8 cellular contexts compared by ENCODE assay signal in the genomic region with DNA sequence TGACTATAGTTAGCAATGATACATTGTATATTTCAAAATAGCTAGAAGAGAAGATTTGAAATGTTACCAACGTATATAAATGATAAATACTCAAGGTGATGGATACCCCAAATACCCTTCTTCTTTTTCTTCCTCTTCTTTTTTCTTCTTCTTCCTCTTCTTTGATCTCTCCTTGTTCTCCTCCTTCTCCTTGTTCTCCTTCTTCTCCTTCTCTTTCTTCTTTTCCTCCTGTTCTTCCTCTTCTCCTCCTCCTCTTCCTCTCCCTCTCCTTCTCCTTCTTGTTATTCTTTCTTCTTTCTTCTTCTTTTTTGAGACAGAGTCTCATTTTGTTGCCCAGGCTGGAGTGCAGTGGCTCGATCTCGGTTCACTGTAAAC. TPM values are rescaled to one million over a fixed set of nuclear protein-coding genes. Genes with fewer than 3 reads are reported as not detected.
DNase-seq lines count a peak whose midpoint lies in the region; ATAC-seq and TF ChIP-seq lines count a peak whose summit lies in the region.

No MANE protein-coding gene starts in this region.

- no peaks in the 10 kb centered on the region for H3K27me3 ChIP-seq in AG04450 (ENCODE audit: control insufficient read depth, insufficient read depth, low read length)
- no peaks in the 10 kb centered on the region for H3K27me3 ChIP-seq in endocrine pancreas (ENCODE audit: control insufficient read depth, insufficient read depth, low read length)
- H3K27me3 ChIP-seq in neural progenitor cell, result peaks cover 81% of the 10 kb centered on the region

- no peak for DNase-seq in AG04450 (ENCODE audit: low read depth, low spot score)
- DNase-seq in LNCaP clone FGC (ENCODE audit: low read depth), result no peak
- no peak for DNase-seq in neural progenitor cell (ENCODE audit: low spot score)
- no peak for DNase-seq in DMS114 treated with DMSO at 0.1 percent for 48 hours (lab: John Stamatoyannopoulos, UW; ENCODE audit: unreplicated experiment)
- no peak for DNase-seq in NCI-H774 (lab: John Stamatoyannopoulos, UW)
- DNase-seq in NCI-H146 treated with DMSO at 0.1 percent for 48 hours (lab: John Stamatoyannopoulos, UW; ENCODE audit: unreplicated experiment), result no peak

- H3K36me3 ChIP-seq in endocrine pancreas (ENCODE audit: control insufficient read depth, insufficient read depth, low read length), result no peaks in the 10 kb centered on the region
- no peaks in the 10 kb centered on the region for H3K36me3 ChIP-seq in neural progenitor cell

- H4K20me1 ChIP-seq in neural progenitor cell (ENCODE audit: low read depth), result no peaks in the 10 kb centered on the region

- peaks cover 6% of the 10 kb centered on the region for H3K27me3 Mint-ChIP-seq in neural progenitor cell (ENCODE audit: insufficient read depth, low read depth)

- H3K27ac ChIP-seq in AG04450 (ENCODE audit: low read depth, low read length) (no peak overlapping the region), neural progenitor cell (no peak overlapping the region)

- TF ChIP-seq CTCF in AG04450 (IDR thresholded peaks at IDR 0.05; ENCODE audit: low read depth, low read length), result no peak
- TF ChIP-seq CTCF in LNCaP clone FGC (IDR thresholded peaks at IDR 0.05; ENCODE audit: control insufficient read depth, extremely low read depth, insufficient read depth), result no peak
- TF ChIP-seq CTCF in neural progenitor cell (IDR thresholded peaks at IDR 0.05), result no peak

- ATAC-seq in HG03159 (IDR thresholded peaks at IDR 0.05; ENCODE audit: unreplicated experiment), result no peak

- H3K4me2 ChIP-seq in neural progenitor cell, result peak overlapping the region; percentile 81

- H3K4me3 ChIP-seq in AG04450 (ENCODE audit: low read depth, low read length) (peak overlapping the region; percentile 89; the same call in 1 of the 2 replicates), LNCaP clone FGC (ENCODE audit: low read depth, low read length) (peak overlapping the region; percentile 85), endocrine pancreas (ENCODE audit: control insufficient read depth, insufficient read depth, low read length) (peak overlapping the region; percentile 1), neural progenitor cell (peak overlapping the region; percentile 77)

- H3K36me3 Mint-ChIP-seq in neural progenitor cell, result no peaks in the 10 kb centered on the region

- H3K4me1 Mint-ChIP-seq in neural progenitor cell, result peaks cover 7% of the 10 kb centered on the region

- peak overlapping the region; percentile 95 for H2AFZ ChIP-seq in neural progenitor cell (replicated peaks)

- POLR2A ChIA-PET in AG04450 (lab: Yijun Ruan, JAX), result no interaction called here

- H3K4me1 ChIP-seq in endocrine pancreas (ENCODE audit: control insufficient read depth, insufficient read depth, low read length) (no peaks in the 10 kb centered on the region), neural progenitor cell (no peaks in the 10 kb centered on the region)

- H3K9me3 ChIP-seq in AG04450 (ENCODE audit: control insufficient read depth, insufficient read depth, low read length) (no peaks in the 10 kb centered on the region; the same call in 1 of the 2 replicates), endocrine pancreas (ENCODE audit: control insufficient read depth, low read length) (no peaks in the 10 kb centered on the region), neural progenitor cell (ENCODE audit: low read depth) (no peaks in the 10 kb centered on the region)

- no peaks in the 10 kb centered on the region for H3K79me2 ChIP-seq in neural progenitor cell (ENCODE audit: low read depth)

- H3K9ac ChIP-seq in endocrine pancreas (ENCODE audit: control insufficient read depth, insufficient read depth, low read length) (no peak overlapping the region), neural progenitor cell (no peak overlapping the region)

- peak overlapping the region; percentile 76 for H3K27ac Mint-ChIP-seq in neural progenitor cell

- H3K9me3 Mint-ChIP-seq in neural progenitor cell, result peaks cover 4% of the 10 kb centered on the region

- CTCF ChIA-PET in AG04450 (lab: Charles Lee), result interaction anchor here (0.6 to 4.8 kb wide), 13 partner anchors 9 to 313 kb away, joined by 3 to 104 read pairs (median 5); no protein-coding TSS in a partner anchor

- H3F3A ChIP-seq in neural progenitor cell (ENCODE audit: low read depth), result no peaks in the 10 kb centered on the region

- H3K4me3 Mint-ChIP-seq in neural progenitor cell, result peak overlapping the region; percentile 97

RNA-seq across cellular contexts. Expression of a gene that starts 0.6 kb away (rescaled TPM):
- polyA plus RNA-seq in AG04450 (2011; rRNA removed), result 2.3 and 4.2 TPM in 2 replicates
- polyA minus RNA-seq in AG04450 (2011; rRNA and poly(A)+ RNA removed), result 1.5 and 1.7 TPM in 2 replicates
- 5.0 and 5.8 TPM in 2 replicates for total RNA-seq in neural progenitor cell (ENCODE audit: low replicate concordance)

Comparison
In these comparisons a context has a peak if more than half of its experiments do, and no peak if none do; other contexts are left out.
1. H3K4me3 ChIP-seq: peak in every context shown above with its lines; median percentile 89 in AG04450; 85 in LNCaP clone FGC; 77 in neural progenitor cell; 1 in endocrine pancreas.